ENCODE assay signal across 2 cellular contexts in the genomic region with DNA sequence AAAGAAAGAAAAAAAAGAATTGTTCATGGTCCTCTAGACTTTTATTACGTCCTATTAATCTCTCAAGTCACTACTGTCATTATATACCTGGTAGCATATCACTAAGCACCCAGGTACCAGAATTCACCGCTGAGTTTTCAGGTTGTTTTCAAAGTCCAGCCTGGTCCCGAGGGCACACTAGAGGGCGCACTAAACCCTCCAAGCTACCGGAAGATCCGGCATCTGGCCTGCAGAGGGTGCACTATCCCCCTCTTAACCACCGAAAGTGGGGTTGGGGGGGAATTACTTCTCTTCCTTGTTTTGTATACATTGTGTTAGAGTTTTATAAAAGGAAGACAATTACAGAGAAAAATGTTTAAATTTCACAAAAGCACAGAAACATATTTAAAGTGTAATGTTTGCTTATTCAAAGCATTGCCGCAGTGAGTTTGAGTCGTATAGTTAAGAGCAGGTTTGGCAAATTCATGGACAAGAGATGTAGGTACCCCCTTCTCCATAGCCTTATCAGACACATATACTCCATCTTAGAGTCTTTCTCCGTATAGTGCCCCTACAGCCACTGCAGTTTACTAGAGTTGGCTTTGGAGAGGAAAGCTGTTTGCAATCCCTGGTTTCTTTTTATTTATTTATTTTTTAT.
TF ChIP-seq lines count a peak whose summit lies in the region.

No MANE protein-coding gene starts in this region.

TF ChIP-seq in HEK293, 187 proteins besides CTCF, POLR2A, EP300 and RAD21 (continued from another document):
- TF ChIP-seq ZNF76 (tag by site-specific recombination; IDR thresholded peaks at IDR 0.05; ENCODE audit: borderline replicate concordance, low read depth) (no peak), ZNF501 (tag by site-specific recombination; IDR thresholded peaks at IDR 0.05) (0 out of 2 replicates have a peak, but pooled peaks have one; percentile 21), ZSCAN30 (tag by site-specific recombination; IDR thresholded peaks at IDR 0.05) (peak; percentile 74), ZNF561 (tag by site-specific recombination; IDR thresholded peaks at IDR 0.05; ENCODE audit: borderline replicate concordance) (no peak), SP7 (tag by site-specific recombination; IDR thresholded peaks at IDR 0.05) (peak; percentile 41; the same call in 1 of the 2 replicates), MYNN (tag by site-specific recombination; IDR thresholded peaks at IDR 0.05; ENCODE audit: borderline replicate concordance) (no peak), OSR2 (tag by site-specific recombination; IDR thresholded peaks at IDR 0.05) (peak; percentile 11; the same call in 1 of the 2 replicates), ZNF654 (tag by site-specific recombination; IDR thresholded peaks at IDR 0.05; ENCODE audit: low read depth) (peak; percentile 85), SCRT2 (tag by site-specific recombination; IDR thresholded peaks at IDR 0.05) (no peak), ZNF133 (tag by site-specific recombination; IDR thresholded peaks at IDR 0.05) (no peak)
- TF ChIP-seq, protein P1, sequence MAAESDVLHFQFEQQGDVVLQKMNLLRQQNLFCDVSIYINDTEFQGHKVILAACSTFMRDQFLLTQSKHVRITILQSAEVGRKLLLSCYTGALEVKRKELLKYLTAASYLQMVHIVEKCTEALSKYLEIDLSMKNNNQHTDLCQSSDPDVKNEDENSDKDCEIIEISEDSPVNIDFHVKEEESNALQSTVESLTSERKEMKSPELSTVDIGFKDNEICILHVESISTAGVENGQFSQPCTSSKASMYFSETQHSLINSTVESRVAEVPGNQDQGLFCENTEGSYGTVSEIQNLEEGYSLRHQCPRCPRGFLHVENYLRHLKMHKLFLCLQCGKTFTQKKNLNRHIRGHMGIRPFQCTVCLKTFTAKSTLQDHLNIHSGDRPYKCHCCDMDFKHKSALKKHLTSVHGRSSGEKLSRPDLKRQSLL (tag by site-specific recombination; IDR thresholded peaks at IDR 0.05): no peak

TF ChIP-seq in SK-N-SH, 30 proteins besides CTCF, POLR2A, EP300 and RAD21 (continued from another document):
- TF ChIP-seq, protein P2, sequence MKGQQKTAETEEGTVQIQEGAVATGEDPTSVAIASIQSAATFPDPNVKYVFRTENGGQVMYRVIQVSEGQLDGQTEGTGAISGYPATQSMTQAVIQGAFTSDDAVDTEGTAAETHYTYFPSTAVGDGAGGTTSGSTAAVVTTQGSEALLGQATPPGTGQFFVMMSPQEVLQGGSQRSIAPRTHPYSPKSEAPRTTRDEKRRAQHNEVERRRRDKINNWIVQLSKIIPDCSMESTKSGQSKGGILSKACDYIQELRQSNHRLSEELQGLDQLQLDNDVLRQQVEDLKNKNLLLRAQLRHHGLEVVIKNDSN (IDR thresholded peaks at IDR 0.05; ENCODE audit: borderline replicate concordance, low read depth): no peak
- TF ChIP-seq NRF1 (IDR thresholded peaks at IDR 0.05; ENCODE audit: low read depth, low read length) (no peak), TEAD4 (IDR thresholded peaks at IDR 0.05; ENCODE audit: borderline replicate concordance, insufficient read depth) (no peak), YY1 (IDR thresholded peaks at IDR 0.05; ENCODE audit: low read depth) (no peak), MXI1 (IDR thresholded peaks at IDR 0.05; ENCODE audit: low read depth, low read length) (no peak), TCF12 (IDR thresholded peaks at IDR 0.05) (no peak), JUND (IDR thresholded peaks at IDR 0.05) (no peak), GATA2 (CRISPR knock-in tag; IDR thresholded peaks at IDR 0.05) (no peak), RCOR1 (IDR thresholded peaks at IDR 0.05; ENCODE audit: low read length) (peak; percentile 48; the same call in 1 of the 2 replicates), GABPA (IDR thresholded peaks at IDR 0.05; ENCODE audit: low read depth) (peak; percentile 31; the same call in 1 of the 2 replicates), RXRA (IDR thresholded peaks at IDR 0.05; ENCODE audit: borderline replicate concordance, low read depth) (no peak), MEF2A (IDR thresholded peaks at IDR 0.05; ENCODE audit: borderline replicate concordance, low read depth) (no peak)
- TF ChIP-seq, protein P3, sequence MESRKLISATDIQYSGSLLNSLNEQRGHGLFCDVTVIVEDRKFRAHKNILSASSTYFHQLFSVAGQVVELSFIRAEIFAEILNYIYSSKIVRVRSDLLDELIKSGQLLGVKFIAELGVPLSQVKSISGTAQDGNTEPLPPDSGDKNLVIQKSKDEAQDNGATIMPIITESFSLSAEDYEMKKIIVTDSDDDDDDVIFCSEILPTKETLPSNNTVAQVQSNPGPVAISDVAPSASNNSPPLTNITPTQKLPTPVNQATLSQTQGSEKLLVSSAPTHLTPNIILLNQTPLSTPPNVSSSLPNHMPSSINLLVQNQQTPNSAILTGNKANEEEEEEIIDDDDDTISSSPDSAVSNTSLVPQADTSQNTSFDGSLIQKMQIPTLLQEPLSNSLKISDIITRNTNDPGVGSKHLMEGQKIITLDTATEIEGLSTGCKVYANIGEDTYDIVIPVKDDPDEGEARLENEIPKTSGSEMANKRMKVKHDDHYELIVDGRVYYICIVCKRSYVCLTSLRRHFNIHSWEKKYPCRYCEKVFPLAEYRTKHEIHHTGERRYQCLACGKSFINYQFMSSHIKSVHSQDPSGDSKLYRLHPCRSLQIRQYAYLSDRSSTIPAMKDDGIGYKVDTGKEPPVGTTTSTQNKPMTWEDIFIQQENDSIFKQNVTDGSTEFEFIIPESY (IDR thresholded peaks at IDR 0.05; ENCODE audit: borderline replicate concordance, low read depth): no peak
- TF ChIP-seq, protein P4, sequence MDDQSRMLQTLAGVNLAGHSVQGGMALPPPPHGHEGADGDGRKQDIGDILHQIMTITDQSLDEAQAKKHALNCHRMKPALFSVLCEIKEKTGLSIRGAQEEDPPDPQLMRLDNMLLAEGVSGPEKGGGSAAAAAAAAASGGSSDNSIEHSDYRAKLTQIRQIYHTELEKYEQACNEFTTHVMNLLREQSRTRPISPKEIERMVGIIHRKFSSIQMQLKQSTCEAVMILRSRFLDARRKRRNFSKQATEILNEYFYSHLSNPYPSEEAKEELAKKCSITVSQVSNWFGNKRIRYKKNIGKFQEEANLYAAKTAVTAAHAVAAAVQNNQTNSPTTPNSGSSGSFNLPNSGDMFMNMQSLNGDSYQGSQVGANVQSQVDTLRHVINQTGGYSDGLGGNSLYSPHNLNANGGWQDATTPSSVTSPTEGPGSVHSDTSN (IDR thresholded peaks at IDR 0.05): no peak
- TF ChIP-seq, protein P5, sequence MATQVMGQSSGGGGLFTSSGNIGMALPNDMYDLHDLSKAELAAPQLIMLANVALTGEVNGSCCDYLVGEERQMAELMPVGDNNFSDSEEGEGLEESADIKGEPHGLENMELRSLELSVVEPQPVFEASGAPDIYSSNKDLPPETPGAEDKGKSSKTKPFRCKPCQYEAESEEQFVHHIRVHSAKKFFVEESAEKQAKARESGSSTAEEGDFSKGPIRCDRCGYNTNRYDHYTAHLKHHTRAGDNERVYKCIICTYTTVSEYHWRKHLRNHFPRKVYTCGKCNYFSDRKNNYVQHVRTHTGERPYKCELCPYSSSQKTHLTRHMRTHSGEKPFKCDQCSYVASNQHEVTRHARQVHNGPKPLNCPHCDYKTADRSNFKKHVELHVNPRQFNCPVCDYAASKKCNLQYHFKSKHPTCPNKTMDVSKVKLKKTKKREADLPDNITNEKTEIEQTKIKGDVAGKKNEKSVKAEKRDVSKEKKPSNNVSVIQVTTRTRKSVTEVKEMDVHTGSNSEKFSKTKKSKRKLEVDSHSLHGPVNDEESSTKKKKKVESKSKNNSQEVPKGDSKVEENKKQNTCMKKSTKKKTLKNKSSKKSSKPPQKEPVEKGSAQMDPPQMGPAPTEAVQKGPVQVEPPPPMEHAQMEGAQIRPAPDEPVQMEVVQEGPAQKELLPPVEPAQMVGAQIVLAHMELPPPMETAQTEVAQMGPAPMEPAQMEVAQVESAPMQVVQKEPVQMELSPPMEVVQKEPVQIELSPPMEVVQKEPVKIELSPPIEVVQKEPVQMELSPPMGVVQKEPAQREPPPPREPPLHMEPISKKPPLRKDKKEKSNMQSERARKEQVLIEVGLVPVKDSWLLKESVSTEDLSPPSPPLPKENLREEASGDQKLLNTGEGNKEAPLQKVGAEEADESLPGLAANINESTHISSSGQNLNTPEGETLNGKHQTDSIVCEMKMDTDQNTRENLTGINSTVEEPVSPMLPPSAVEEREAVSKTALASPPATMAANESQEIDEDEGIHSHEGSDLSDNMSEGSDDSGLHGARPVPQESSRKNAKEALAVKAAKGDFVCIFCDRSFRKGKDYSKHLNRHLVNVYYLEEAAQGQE (IDR thresholded peaks at IDR 0.05; ENCODE audit: low read depth, low read length): no peak
- TF ChIP-seq, protein P6, sequence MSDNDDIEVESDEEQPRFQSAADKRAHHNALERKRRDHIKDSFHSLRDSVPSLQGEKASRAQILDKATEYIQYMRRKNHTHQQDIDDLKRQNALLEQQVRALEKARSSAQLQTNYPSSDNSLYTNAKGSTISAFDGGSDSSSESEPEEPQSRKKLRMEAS (IDR thresholded peaks at IDR 0.05; ENCODE audit: low read depth): no peak
- TF ChIP-seq, protein P7, sequence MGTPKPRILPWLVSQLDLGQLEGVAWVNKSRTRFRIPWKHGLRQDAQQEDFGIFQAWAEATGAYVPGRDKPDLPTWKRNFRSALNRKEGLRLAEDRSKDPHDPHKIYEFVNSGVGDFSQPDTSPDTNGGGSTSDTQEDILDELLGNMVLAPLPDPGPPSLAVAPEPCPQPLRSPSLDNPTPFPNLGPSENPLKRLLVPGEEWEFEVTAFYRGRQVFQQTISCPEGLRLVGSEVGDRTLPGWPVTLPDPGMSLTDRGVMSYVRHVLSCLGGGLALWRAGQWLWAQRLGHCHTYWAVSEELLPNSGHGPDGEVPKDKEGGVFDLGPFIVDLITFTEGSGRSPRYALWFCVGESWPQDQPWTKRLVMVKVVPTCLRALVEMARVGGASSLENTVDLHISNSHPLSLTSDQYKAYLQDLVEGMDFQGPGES (IDR thresholded peaks at IDR 0.05; ENCODE audit: low read depth, low read length): no peak
TF ChIP-seq in SK-N-SH: peak in this region for 5.
